8 cellular contexts compared by ENCODE assay signal in the genomic region with DNA sequence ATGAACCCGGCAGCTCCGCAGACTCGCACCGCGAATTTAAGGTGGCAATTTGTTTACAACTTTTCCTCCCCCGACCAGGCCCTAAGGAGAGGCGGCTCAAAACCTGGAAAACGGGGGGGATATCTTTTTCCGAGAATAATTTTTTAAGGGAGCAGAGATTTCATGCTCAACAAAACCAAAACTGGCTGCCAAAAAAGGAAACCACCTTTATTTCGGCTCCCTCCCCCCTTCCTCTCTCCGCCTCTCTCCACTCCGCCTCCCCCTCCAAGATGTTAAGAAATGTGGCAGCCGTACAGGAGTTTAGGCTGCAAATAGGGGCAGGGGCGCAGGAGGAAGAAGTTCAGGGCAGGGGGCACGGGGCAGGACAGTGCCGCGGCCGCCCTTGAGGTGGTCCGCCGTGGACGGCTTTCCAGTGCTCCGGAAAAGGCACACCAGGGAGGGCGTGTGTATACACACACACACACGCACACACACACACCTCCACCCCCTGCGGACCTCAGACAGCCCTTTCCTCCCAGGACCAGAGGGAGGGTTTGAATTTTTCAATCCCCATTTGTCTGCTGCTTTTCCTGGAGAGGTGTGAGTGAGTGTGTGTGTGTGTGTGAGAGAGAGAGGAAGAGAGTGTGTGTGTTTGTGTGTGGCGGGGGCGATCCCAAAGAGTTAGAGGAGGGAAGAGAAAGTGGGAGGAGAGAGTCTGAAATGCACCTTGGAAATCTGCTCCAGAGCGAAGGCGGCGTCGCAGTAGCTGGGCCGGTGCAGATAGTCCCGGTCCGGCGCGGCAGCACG. TPM values are rescaled to one million over a fixed set of nuclear protein-coding genes. Genes with fewer than 3 reads are reported as not detected.
DNase-seq lines count a peak whose midpoint lies in the region; ATAC-seq, FAIRE-seq and TF ChIP-seq lines count a peak whose summit lies in the region.

No MANE protein-coding gene starts in this region.

- TF ChIP-seq EP300 in A549 (IDR thresholded peaks at IDR 0.05): no peak

- DNase-seq in A549 (ENCODE audit: low read depth in 1 of 2, low spot score in 1 of 2): peak; percentile 18 to 86
- DNase-seq in GM13977 (ENCODE audit: low spot score): peak; percentile 59
- DNase-seq in NT2/D1 (ENCODE audit: low read depth, low spot score): no peak
- peak; percentile 37 for DNase-seq in activated gamma-delta T cell treated with Interleukin-2 at 50 U/mL for 16 hours
- peak; percentile 80 to 89 for DNase-seq in foreskin keratinocyte
- DNase-seq in HuH-7 (ENCODE audit: low spot score): no peak

- no peak for TF ChIP-seq POLR2A in A549 (IDR thresholded peaks at IDR 0.05; ENCODE audit: low read length)

- peak overlapping the region; percentile 100 for H3K4me2 ChIP-seq in A549

- in situ Hi-C loops in GM13977 (cut with MboI; ENCODE audit: low pct_unique_long_range_greater_than_20kb, low sequenced_read_pairs, unreplicated experiment): no loop called here

- H3K9me3 ChIP-seq in A549: no peaks in the 10 kb centered on the region
- H3K9me3 ChIP-seq in NT2/D1 (ENCODE audit: insufficient read depth, low read length): no peaks in the 10 kb centered on the region
- no peaks in the 10 kb centered on the region for H3K9me3 ChIP-seq in neutrophil

- 1% methylated on average over 31 of the region's 37 CpGs for WGBS in A549 (ENCODE audit: missing lambda C conversion rate)

- H3K9ac ChIP-seq in NT2/D1 (ENCODE audit: insufficient read length, low read depth): peak overlapping the region; percentile 96

- H3K27ac ChIP-seq in A549 (peak overlapping the region; percentile 88 to 97), foreskin keratinocyte (peak overlapping the region; percentile 61), neutrophil (no peak overlapping the region)

- CTCF ChIA-PET in A549 (lab: Yijun Ruan, JAX): no interaction called here

- peaks cover 27% of the 10 kb centered on the region for H3K4me1 ChIP-seq in A549
- no peaks in the 10 kb centered on the region for H3K4me1 ChIP-seq in NT2/D1 (ENCODE audit: insufficient read depth, insufficient read length)
- H3K4me1 ChIP-seq in foreskin keratinocyte: peaks cover 3% of the 10 kb centered on the region
- H3K4me1 ChIP-seq in neutrophil (ENCODE audit: control insufficient read depth in 1 of 2, insufficient read depth in 1 of 2, low read depth in 1 of 2, low read length in 1 of 2): peaks cover 32 to 45% of the 10 kb centered on the region in 2 experiments

- peak; percentile 15 to 18; a peak in 5 of 6 replicates for ATAC-seq in A549
- ATAC-seq in foreskin keratinocyte: peak; percentile 2
- no peak for ATAC-seq in GM21526 (IDR thresholded peaks at IDR 0.05; ENCODE audit: low FRiP score, unreplicated experiment)

- H3K27me3 ChIP-seq in NT2/D1 (ENCODE audit: insufficient read depth, insufficient read length) (no peaks in the 10 kb centered on the region), foreskin keratinocyte (no peaks in the 10 kb centered on the region), neutrophil (peaks cover 98% of the 10 kb centered on the region)

- TF ChIP-seq CTCF in A549 (IDR thresholded peaks at IDR 0.05): no peak
- TF ChIP-seq CTCF in GM13977 (IDR thresholded peaks at IDR 0.05; ENCODE audit: extremely low read depth, insufficient read depth, missing control alignments): no peak
- no peak for TF ChIP-seq CTCF in foreskin keratinocyte (conservative IDR thresholded peaks at IDR 0.05)
- no peak for TF ChIP-seq CTCF in neutrophil (IDR thresholded peaks at IDR 0.05)

- peak overlapping the region; percentile 84 for H3K4me3 ChIP-seq in A549
- H3K4me3 ChIP-seq in NT2/D1 (ENCODE audit: insufficient read length, low read depth): peak overlapping the region; percentile 91
- peak overlapping the region; percentile 4 to 40 for H3K4me3 ChIP-seq in neutrophil (ENCODE audit: low read depth in 1 of 2, low read length in 1 of 2)

- POLR2A ChIA-PET in A549 (lab: Yijun Ruan, JAX): interaction anchor here (1.3 to 2.1 kb wide), 2 partner anchors 124 to 195 kb away, joined by 4 to 12 read pairs; no protein-coding TSS in a partner anchor

- H3K36me3 ChIP-seq in NT2/D1 (ENCODE audit: insufficient read depth, insufficient read length, low read length) (peaks cover 33% of the 10 kb centered on the region), neutrophil (no peaks in the 10 kb centered on the region)

- FAIRE-seq in A549 (lab: Jason Lieb, UNC): no peak

- no peak for TF ChIP-seq RAD21 in A549 (conservative IDR thresholded peaks at IDR 0.05 in 1 of 2, IDR thresholded peaks at IDR 0.05 in 1 of 2)

TF ChIP-seq in A549, 52 proteins besides CTCF, POLR2A, EP300 and RAD21:
- no peak for TF ChIP-seq EHMT2 (IDR thresholded peaks at IDR 0.05; ENCODE audit: low read depth)
- TF ChIP-seq, protein P1, sequence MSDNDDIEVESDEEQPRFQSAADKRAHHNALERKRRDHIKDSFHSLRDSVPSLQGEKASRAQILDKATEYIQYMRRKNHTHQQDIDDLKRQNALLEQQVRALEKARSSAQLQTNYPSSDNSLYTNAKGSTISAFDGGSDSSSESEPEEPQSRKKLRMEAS (IDR thresholded peaks at IDR 0.05): peak; percentile 74
- TF ChIP-seq FOXS1 (CRISPR knock-in tag; IDR thresholded peaks at IDR 0.05): no peak
- no peak for TF ChIP-seq RARB (CRISPR knock-in tag; IDR thresholded peaks at IDR 0.05)
- TF ChIP-seq GATA3 (IDR thresholded peaks at IDR 0.05; ENCODE audit: borderline replicate concordance): peak; percentile 55; the same call in 1 of the 2 replicates

RNA-seq across cellular contexts. Expression of gene PTCH1, which starts 9.1 kb away (rescaled TPM):
- 4.8 and 7.7 TPM in 2 replicates for polyA plus RNA-seq in A549 (2011; rRNA removed)
- polyA plus RNA-seq in A549 (2012; cell fraction: cytosol; rRNA removed): 2.9 and 4.8 TPM in 2 replicates
- 8.1 and 8.2 TPM in 2 replicates for polyA plus RNA-seq in A549 (2012; cell fraction: nucleus; rRNA removed)
- polyA plus RNA-seq in A549 (2017; fragmentation: RNase III; extraction: RNeasy Plus Mini Kit Qiagen cat#74134 plus additional on column Dnase treatment): 1.6 to 1.9 TPM (median 1.9 TPM) in 3 replicates
- polyA minus RNA-seq in A549 (2011; rRNA and poly(A)+ RNA removed): 11.4 and 19.0 TPM in 2 replicates
- 3.3 and 3.7 TPM in 2 replicates for total RNA-seq in foreskin keratinocyte
- 0.74 and 0.91 TPM in 2 replicates for polyA plus RNA-seq in foreskin keratinocyte

Comparison
In these comparisons a context has a peak if more than half of its experiments do, and no peak if none do; other contexts are left out.
1. DNase-seq: peak in A549 (2 of 2), GM13977 (single experiment), activated gamma-delta T cell treated with Interleukin-2 at 50 U/mL for 16 hours (single experiment) and foreskin keratinocyte (2 of 2); none in NT2/D1 (single experiment) and HuH-7 (single experiment).
2. H3K4me3 ChIP-seq: peak in every context shown above with its lines; median percentile 91 in NT2/D1; 84 in A549; 22 in neutrophil.